ENCODE assay signal across 8 cellular contexts in genomic region chr6:108835218-108835850, GRCh38. TPM values are rescaled to one million over a fixed set of nuclear protein-coding genes. Genes with fewer than 3 reads are reported as not detected.
DNase-seq lines count a peak whose midpoint lies in the region; ATAC-seq and TF ChIP-seq lines count a peak whose summit lies in the region.

No MANE protein-coding gene starts in this region.

- H3K36me3 Mint-ChIP-seq in CD14-positive monocyte = peaks cover 0 to 5% of the 10 kb centered on the region in 2 donors
- no peaks in the 10 kb centered on the region for H3K36me3 Mint-ChIP-seq in naive thymus-derived CD8-positive, alpha-beta T cell
- H3K36me3 Mint-ChIP-seq in stimulated activated memory B cell treated with anti-CD40 and anti-IgM and Interleukin-4, amounts not matched to agents 10 μg/mL and 1 μg/mL and 100 μg/mL, for 72 hours = no peaks in the 10 kb centered on the region

- POLR2A ChIA-PET in naive thymus-derived CD8-positive, alpha-beta T cell (lab: Charles Lee) = interaction anchor here (0.9 kb wide), 1 partner anchor 293 kb away, joined by 3 read pairs; no protein-coding TSS in a partner anchor

- DNase-seq in CD14-positive monocyte (ENCODE audit: low spot score) (peak; percentile 82), HuH-7.5 (ENCODE audit: low spot score) (peak; percentile 79), OCI-M1 (lab: John Stamatoyannopoulos, UW) (peak; percentile 93), activated T-cell treated with anti-CD3 and anti-CD28 coated beads for 4 hours (peak; percentile 79), esophagus squamous epithelium (lab: John Stamatoyannopoulos, UW) (peak; percentile 35)
- peak; percentile 64 to 91 (median 80) for DNase-seq in naive thymus-derived CD8-positive, alpha-beta T cell

- peak overlapping the region in 1 of 2 donors; percentile 89 for H3K4me3 Mint-ChIP-seq in CD14-positive monocyte
- H3K4me3 Mint-ChIP-seq in naive thymus-derived CD8-positive, alpha-beta T cell = peak overlapping the region in 2 of 10 donors; percentile 25 to 46
- H3K4me3 Mint-ChIP-seq in stimulated activated memory B cell treated with anti-CD40 and anti-IgM and Interleukin-4, amounts not matched to agents 10 μg/mL and 1 μg/mL and 100 μg/mL, for 72 hours = no peak overlapping the region

- TF ChIP-seq CTCF in CD14-positive monocyte (IDR thresholded peaks at IDR 0.05) = peak; percentile 94
- peak; percentile 93 to 97 (median 96) for TF ChIP-seq CTCF in esophagus squamous epithelium (IDR thresholded peaks at IDR 0.05)

- H3K9me3 ChIP-seq in esophagus squamous epithelium = no peaks in the 10 kb centered on the region

- intact Hi-C loops in CD14-positive monocyte (cut with micrococcal nuclease) (loop anchor here (1.0 to 5.0 kb wide), 4 partner anchors 57 to 295 kb away; no protein-coding TSS in a partner anchor), esophagus squamous epithelium (cut with DNase I) (loop anchor here (5.0 kb wide), 1 partner anchor 293 kb away; no protein-coding TSS in a partner anchor)

- H3K9me3 Mint-ChIP-seq in CD14-positive monocyte = peaks cover 0 to 4% (median 0%) of the 10 kb centered on the region in 7 donors
- no peaks in the 10 kb centered on the region for H3K9me3 Mint-ChIP-seq in naive thymus-derived CD8-positive, alpha-beta T cell
- no peaks in the 10 kb centered on the region for H3K9me3 Mint-ChIP-seq in stimulated activated memory B cell treated with anti-CD40 and anti-IgM and Interleukin-4, amounts not matched to agents 10 μg/mL and 1 μg/mL and 100 μg/mL, for 72 hours

- peaks cover 39% of the 10 kb centered on the region for H3K4me1 Mint-ChIP-seq in CD14-positive monocyte
- peaks cover 7 to 36% (median 22%) of the 10 kb centered on the region in 4 donors for H3K4me1 Mint-ChIP-seq in naive thymus-derived CD8-positive, alpha-beta T cell
- peaks cover 22% of the 10 kb centered on the region for H3K4me1 Mint-ChIP-seq in stimulated activated memory B cell treated with anti-CD40 and anti-IgM and Interleukin-4, amounts not matched to agents 10 μg/mL and 1 μg/mL and 100 μg/mL, for 72 hours

- H3K27me3 Mint-ChIP-seq in CD14-positive monocyte (ENCODE audit: low read depth in 3 of 3) = peaks cover 23 to 34% (median 26%) of the 10 kb centered on the region in 3 donors
- H3K27me3 Mint-ChIP-seq in naive thymus-derived CD8-positive, alpha-beta T cell = peaks cover 0 to 3% (median 0%) of the 10 kb centered on the region in 5 donors
- peaks cover 8% of the 10 kb centered on the region for H3K27me3 Mint-ChIP-seq in stimulated activated memory B cell treated with anti-CD40 and anti-IgM and Interleukin-4, amounts not matched to agents 10 μg/mL and 1 μg/mL and 100 μg/mL, for 72 hours

- H3K4me1 ChIP-seq in esophagus squamous epithelium = peaks cover 0 to 30% (median 0%) of the 10 kb centered on the region in 3 donors

- H3K27ac Mint-ChIP-seq in CD14-positive monocyte = peak overlapping the region in 3 of 7 donors; percentile 58 to 65 (median 62)
- H3K27ac Mint-ChIP-seq in naive thymus-derived CD8-positive, alpha-beta T cell = peak overlapping the region in 2 of 10 donors; percentile 5 to 57
- H3K27ac Mint-ChIP-seq in stimulated activated memory B cell treated with anti-CD40 and anti-IgM and Interleukin-4, amounts not matched to agents 10 μg/mL and 1 μg/mL and 100 μg/mL, for 72 hours = no peak overlapping the region

- 45 to 49% methylated on average over 4 of the region's 4 CpGs for WGBS in esophagus squamous epithelium, 2 donors

- no peaks in the 10 kb centered on the region for H3K27me3 ChIP-seq in esophagus squamous epithelium

- H3K27ac ChIP-seq in esophagus squamous epithelium = peak overlapping the region in 1 of 4 donors; percentile 7

- no peaks in the 10 kb centered on the region for H3K36me3 ChIP-seq in esophagus squamous epithelium

- TF ChIP-seq POLR2A in esophagus squamous epithelium (IDR thresholded peaks at IDR 0.05) = no peak

- ATAC-seq in GM19397 (IDR thresholded peaks at IDR 0.05; ENCODE audit: unreplicated experiment) = peak; percentile 78
- peak; percentile 100 for ATAC-seq in naive thymus-derived CD8-positive, alpha-beta T cell
- ATAC-seq in stimulated activated memory B cell treated with anti-CD40 and anti-IgM and Interleukin-4, amounts not matched to agents 10 μg/mL and 1 μg/mL and 100 μg/mL, for 72 hours = peak; percentile 92

- H3K4me3 ChIP-seq in esophagus squamous epithelium = no peak overlapping the region

RNA-seq across cellular contexts. Expression of gene ARMC2, which starts 12.9 kb away (rescaled TPM):
- polyA plus RNA-seq in CD14-positive monocyte = 1 to 10 TPM; 1.7 to 3.5 TPM
- total RNA-seq in esophagus squamous epithelium = 1 to 10 TPM in 2 of 4 donors, under 1 TPM in 2; 0.27 to 4.1 (median 1.2) TPM
- 1 to 10 TPM; 7.6 to 9.4 TPM for total RNA-seq in naive thymus-derived CD8-positive, alpha-beta T cell
- polyA plus RNA-seq in naive thymus-derived CD8-positive, alpha-beta T cell = 1 to 10 TPM; 2.4 to 4.9 (median 2.8) TPM

Comparison
In these comparisons a context has a peak if more than half of its experiments do, and no peak if none do; other contexts are left out.
1. DNase-seq: peak in every context shown above with its lines; median percentile 93 in OCI-M1; 82 in CD14-positive monocyte; 80 in naive thymus-derived CD8-positive, alpha-beta T cell; 79 in HuH-7.5; 79 in activated T-cell treated with anti-CD3 and anti-CD28 coated beads for 4 hours; 35 in esophagus squamous epithelium.